Comparison of ENCODE assay signal across 8 cellular contexts in genomic region chr10:47261121-47261520, GRCh38. TPM values are rescaled to one million over a fixed set of nuclear protein-coding genes. Genes with fewer than 3 reads are reported as not detected.
A peak's percentile ranks its signal among the peaks of the same experiment; 100 is the strongest.
DNase-seq lines count a peak whose midpoint lies in the region; ATAC-seq and TF ChIP-seq lines count a peak whose summit lies in the region.

No MANE protein-coding gene starts in this region.

- peak overlapping the region; percentile 57 to 97 (median 90) for H3K27ac Mint-ChIP-seq in IgD-negative memory B cell
- H3K27ac Mint-ChIP-seq in activated naive CD8-positive, alpha-beta T cell treated with anti-CD3 and anti-CD28 coated beads, Interleukin-2, amount 10 ng/mL, durations not matched to agents 7 days and 5 days = peak overlapping the region; percentile 95

- DNase-seq in GM06990 (ENCODE audit: extremely low read depth, insufficient read length) (peak; percentile 52), NCI-H1694 (lab: John Stamatoyannopoulos, UW) (no peak), SJCRH30 (no peak), ACHN (no peak), HEK293T (ENCODE audit: extremely low spot score) (no peak)
- DNase-seq in activated naive CD8-positive, alpha-beta T cell treated with anti-CD3 and anti-CD28 coated beads, Interleukin-2, amount 10 ng/mL, durations not matched to agents 7 days and 5 days = no peak

- H3K36me3 ChIP-seq in GM06990 (ENCODE audit: control insufficient read depth, insufficient read depth, low read length) (no peaks in the 10 kb centered on the region), SJCRH30 (no peaks in the 10 kb centered on the region)

- peak; percentile 97 for ATAC-seq in GM21515 (IDR thresholded peaks at IDR 0.05; ENCODE audit: unreplicated experiment)
- ATAC-seq in activated naive CD8-positive, alpha-beta T cell treated with anti-CD3 and anti-CD28 coated beads, Interleukin-2, amount 10 ng/mL, durations not matched to agents 7 days and 5 days (ENCODE audit: low read depth) = peak; percentile 52

- H3K27me3 ChIP-seq in GM06990 (replicated peaks; ENCODE audit: control insufficient read depth, insufficient read depth, low read length) (no peaks in the 10 kb centered on the region; the same call in 1 of the 2 replicates), SJCRH30 (no peaks in the 10 kb centered on the region)

- peaks cover 0 to 3% (median 1%) of the 10 kb centered on the region in 3 donors for H3K9me3 Mint-ChIP-seq in IgD-negative memory B cell
- H3K9me3 Mint-ChIP-seq in activated naive CD8-positive, alpha-beta T cell treated with anti-CD3 and anti-CD28 coated beads, Interleukin-2, amount 10 ng/mL, durations not matched to agents 7 days and 5 days = peaks cover 5% of the 10 kb centered on the region

- H3K4me3 ChIP-seq in GM06990 (replicated peaks; ENCODE audit: low read depth, low read length) = no peak overlapping the region
- H3K4me3 ChIP-seq in SJCRH30 = no peak overlapping the region

- H3K4me1 Mint-ChIP-seq in IgD-negative memory B cell = peaks cover 25 to 40% (median 33%) of the 10 kb centered on the region in 3 donors
- H3K4me1 Mint-ChIP-seq in activated naive CD8-positive, alpha-beta T cell treated with anti-CD3 and anti-CD28 coated beads, Interleukin-2, amount 10 ng/mL, durations not matched to agents 7 days and 5 days = peaks cover 68% of the 10 kb centered on the region

- POLR2A ChIA-PET in activated naive CD8-positive, alpha-beta T cell treated with anti-CD3 and anti-CD28 coated beads, Interleukin-2, amount 10 ng/mL, durations not matched to agents 7 days and 5 days (lab: Charles Lee) = interaction anchor here (1.2 to 3.5 kb wide), 3 partner anchors 16 to 95 kb away, joined by 3 to 18 read pairs (median 4); no protein-coding TSS in a partner anchor
- POLR2A ChIA-PET in HEK293T (lab: Yijun Ruan, JAX) = no interaction called here

- no peaks in the 10 kb centered on the region for H3K9me3 ChIP-seq in SJCRH30 (replicated peaks)

- no peak overlapping the region for H3K27ac ChIP-seq in SJCRH30

- TF ChIP-seq CTCF in GM06990 (IDR thresholded peaks at IDR 0.05; ENCODE audit: insufficient read depth, low read length, poor library complexity, severe bottlenecking) = no peak

- H3K27me3 Mint-ChIP-seq in IgD-negative memory B cell = no peaks in the 10 kb centered on the region
- H3K27me3 Mint-ChIP-seq in activated naive CD8-positive, alpha-beta T cell treated with anti-CD3 and anti-CD28 coated beads, Interleukin-2, amount 10 ng/mL, durations not matched to agents 7 days and 5 days = no peaks in the 10 kb centered on the region

- CTCF ChIA-PET in HEK293T (lab: Yijun Ruan, JAX) = no interaction called here

- H3K4me1 ChIP-seq in SJCRH30 = no peaks in the 10 kb centered on the region

- peak overlapping the region in 3 of 4 donors; percentile 34 to 86 (median 78) for H3K4me3 Mint-ChIP-seq in IgD-negative memory B cell
- H3K4me3 Mint-ChIP-seq in activated naive CD8-positive, alpha-beta T cell treated with anti-CD3 and anti-CD28 coated beads, Interleukin-2, amount 10 ng/mL, durations not matched to agents 7 days and 5 days = peak overlapping the region; percentile 66

- peaks cover 3% of the 10 kb centered on the region for H3K36me3 Mint-ChIP-seq in IgD-negative memory B cell
- peaks cover 17% of the 10 kb centered on the region for H3K36me3 Mint-ChIP-seq in activated naive CD8-positive, alpha-beta T cell treated with anti-CD3 and anti-CD28 coated beads, Interleukin-2, amount 10 ng/mL, durations not matched to agents 7 days and 5 days

- in situ Hi-C loops in ACHN (cut with HindIII; ENCODE audit: low pct_ligation_motif_present, low pct_unique_long_range_greater_than_20kb, low sequenced_read_pairs) = no loop called here

TF ChIP-seq in HEK293T, 16 proteins besides CTCF, POLR2A, EP300 and RAD21:
- TF ChIP-seq ZNF384 (IDR thresholded peaks at IDR 0.05) = no peak
- no peak for TF ChIP-seq TARDBP (IDR thresholded peaks at IDR 0.05)
- no peak for TF ChIP-seq BHLHE40 (IDR thresholded peaks at IDR 0.05; ENCODE audit: borderline replicate concordance)
- TF ChIP-seq FOXA1 (IDR thresholded peaks at IDR 0.05) = no peak
- no peak for TF ChIP-seq LEF1 (IDR thresholded peaks at IDR 0.05; ENCODE audit: borderline replicate concordance)
- no peak for TF ChIP-seq PKNOX1 (IDR thresholded peaks at IDR 0.05)
- TF ChIP-seq SUZ12 (IDR thresholded peaks at IDR 0.05) = no peak
- no peak for TF ChIP-seq FOXK2 (IDR thresholded peaks at IDR 0.05)
- TF ChIP-seq CTBP1 (IDR thresholded peaks at IDR 0.05; ENCODE audit: borderline replicate concordance) = no peak
- no peak for TF ChIP-seq FOXM1 (IDR thresholded peaks at IDR 0.05; ENCODE audit: borderline replicate concordance)
- no peak for TF ChIP-seq ELF4 (IDR thresholded peaks at IDR 0.05)
- TF ChIP-seq ARNT (IDR thresholded peaks at IDR 0.05) = no peak
- no peak for TF ChIP-seq NFRKB (IDR thresholded peaks at IDR 0.05)
- TF ChIP-seq HDGF (IDR thresholded peaks at IDR 0.05; ENCODE audit: borderline replicate concordance) = no peak
- no peak for TF ChIP-seq SP1 (IDR thresholded peaks at IDR 0.05)
- TF ChIP-seq L3MBTL2 (conservative IDR thresholded peaks at IDR 0.05) = no peak

RNA-seq across cellular contexts. Expression of gene GDF10, which starts 38.9 kb away (rescaled TPM):
- not detected for polyA plus RNA-seq in IgD-negative memory B cell
- under 1 TPM; 0.11 TPM for total RNA-seq in activated naive CD8-positive, alpha-beta T cell treated with anti-CD3 and anti-CD28 coated beads, Interleukin-2, amount 10 ng/mL, durations not matched to agents 7 days and 5 days
- not detected in 2 replicates for total RNA-seq in SJCRH30 (2014; rRNA removed; shearing (Covaris generic))
